In the genomic region with DNA sequence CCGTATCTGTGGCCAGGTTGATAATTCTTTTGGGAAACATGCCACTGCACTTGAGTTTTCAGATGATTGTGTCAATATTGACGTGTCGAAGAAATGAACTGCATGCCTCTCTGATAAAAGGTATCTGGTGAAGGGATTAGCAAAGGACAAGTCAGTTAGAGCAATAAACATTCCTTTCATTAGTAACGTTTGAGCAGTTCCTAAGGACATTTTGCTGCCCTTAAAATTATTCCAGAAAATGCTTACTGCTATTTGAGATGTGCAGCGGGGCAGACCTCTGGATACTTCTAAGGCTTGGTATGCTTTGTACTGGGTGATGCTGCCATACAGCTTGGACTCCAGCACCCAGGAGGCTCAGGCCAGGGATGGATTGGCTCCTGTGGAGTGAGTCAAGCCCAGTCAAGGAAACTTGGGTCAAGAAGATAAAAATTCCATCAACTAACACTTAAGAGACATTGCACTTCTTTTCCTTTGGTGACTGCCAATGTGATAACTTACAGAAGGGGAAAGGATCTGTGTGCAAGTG, we compare ENCODE assay signal across 19 cellular contexts.
DNase-seq lines count a peak whose midpoint lies in the region; ATAC-seq and TF ChIP-seq lines count a peak whose summit lies in the region.
"Had no signal": no experiment of that assay in that cellular context is flagged by ENCODE, and none has a peak within 500 bp of the region (broad histone marks: within the 10 kb centered on the region; RNA-seq: fewer than 3 reads in every experiment).

No MANE protein-coding gene starts in this region.

- intact Hi-C loops in Right ventricle myocardium superior (cut with DNase I), result loop anchor here (10.0 kb wide), 1 partner anchor 139 kb away; no protein-coding TSS in a partner anchor

- peak overlapping the region; percentile 3 for H3K27ac Mint-ChIP-seq in mesothelial cell of epicardium

- TF ChIP-seq CTCF in HEK293 (tag by site-specific recombination; IDR thresholded peaks at IDR 0.05) (no peak), mesothelial cell of epicardium (IDR thresholded peaks at IDR 0.05; ENCODE audit: unreplicated experiment) (no peak)

- POLR2A ChIA-PET in HEK293 (lab: Yijun Ruan, JAX), result no interaction called here

- CTCF ChIA-PET in HEK293 (lab: Yijun Ruan, JAX), result interaction anchor here (0.7 kb wide), 3 partner anchors 165 to 1036 kb away, joined by 3 to 4 read pairs (median 3); no protein-coding TSS in a partner anchor

- H3K4me3 Mint-ChIP-seq in mesothelial cell of epicardium, result no peak overlapping the region

- H3K36me3 Mint-ChIP-seq in mesothelial cell of epicardium, result no peaks in the 10 kb centered on the region

- H3K36me3 ChIP-seq in HEK293 (ENCODE audit: control insufficient read depth in 2 of 2, insufficient read depth in 1 of 2, low read length in 2 of 2), result no peaks in the 10 kb centered on the region
- H3K36me3 ChIP-seq: SJSA1, suprapubic skin had no signal

- no peak overlapping the region for H3K27ac ChIP-seq in HEK293 (ENCODE audit: extremely low read depth, low read depth, low read length)
- H3K27ac ChIP-seq: HL-60, KMS-11, parathyroid adenoma, SJSA1, suprapubic skin had no signal

- ATAC-seq in Right ventricle myocardium superior (ENCODE audit: poor library complexity) (peak; percentile 59), HG02678 (IDR thresholded peaks at IDR 0.05; ENCODE audit: unreplicated experiment) (no peak), HG02981 (IDR thresholded peaks at IDR 0.05; ENCODE audit: unreplicated experiment) (no peak)

- H3K9me3 Mint-ChIP-seq in mesothelial cell of epicardium, result no peaks in the 10 kb centered on the region

- no peak overlapping the region for H3K4me3 ChIP-seq in HEK293 (ENCODE audit: low read depth, low read length)
- H3K4me3 ChIP-seq: SJSA1, suprapubic skin had no signal

- DNase-seq in NCI-H2029 (lab: John Stamatoyannopoulos, UW), result peak; percentile 23
- no peak for DNase-seq in Right ventricle myocardium superior
- DNase-seq in mesothelial cell of epicardium (ENCODE audit: low spot score in 2 of 2, unreplicated experiment in 2 of 2), result no peak
- no peak for DNase-seq in SHP77 (lab: John Stamatoyannopoulos, UW)
- DNase-seq: activated CD4-positive, alpha-beta T cell treated with anti-CD3 and anti-CD28 coated beads for 1 hour; activated effector memory CD4-positive, alpha-beta T cell treated with Interleukin-2 at 50 U/mL for 16 hours; AML-193; anterior cingulate cortex; GDM1; NCI-H1417 treated with DMSO at 0.1 percent for 48 hours; NCI-H226 had no signal

- no peaks in the 10 kb centered on the region for H3K27me3 Mint-ChIP-seq in mesothelial cell of epicardium (ENCODE audit: low read depth)

- H3K9me3 ChIP-seq in HEK293 (ENCODE audit: control insufficient read depth, insufficient read depth, low read depth, low read length), result no peaks in the 10 kb centered on the region
- H3K9me3 ChIP-seq: SJSA1, suprapubic skin had no signal

- H3K4me1 ChIP-seq in HEK293 (ENCODE audit: control insufficient read depth, insufficient read depth, low read length), result no peaks in the 10 kb centered on the region
- H3K4me1 ChIP-seq: parathyroid adenoma, SJSA1, suprapubic skin had no signal

- H3K4me1 Mint-ChIP-seq in mesothelial cell of epicardium, result peaks cover 6% of the 10 kb centered on the region

TF ChIP-seq in HEK293, 187 proteins besides CTCF, POLR2A, EP300 and RAD21 (continues in another document):
- TF ChIP-seq OVOL3 (tag by site-specific recombination; IDR thresholded peaks at IDR 0.05), result peak; percentile 57; the same call in 1 of the 2 replicates
- TF ChIP-seq, protein P1, sequence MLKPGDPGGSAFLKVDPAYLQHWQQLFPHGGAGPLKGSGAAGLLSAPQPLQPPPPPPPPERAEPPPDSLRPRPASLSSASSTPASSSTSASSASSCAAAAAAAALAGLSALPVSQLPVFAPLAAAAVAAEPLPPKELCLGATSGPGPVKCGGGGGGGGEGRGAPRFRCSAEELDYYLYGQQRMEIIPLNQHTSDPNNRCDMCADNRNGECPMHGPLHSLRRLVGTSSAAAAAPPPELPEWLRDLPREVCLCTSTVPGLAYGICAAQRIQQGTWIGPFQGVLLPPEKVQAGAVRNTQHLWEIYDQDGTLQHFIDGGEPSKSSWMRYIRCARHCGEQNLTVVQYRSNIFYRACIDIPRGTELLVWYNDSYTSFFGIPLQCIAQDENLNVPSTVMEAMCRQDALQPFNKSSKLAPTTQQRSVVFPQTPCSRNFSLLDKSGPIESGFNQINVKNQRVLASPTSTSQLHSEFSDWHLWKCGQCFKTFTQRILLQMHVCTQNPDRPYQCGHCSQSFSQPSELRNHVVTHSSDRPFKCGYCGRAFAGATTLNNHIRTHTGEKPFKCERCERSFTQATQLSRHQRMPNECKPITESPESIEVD (tag by site-specific recombination; IDR thresholded peaks at IDR 0.05), result peak; percentile 45; the same call in 1 of the 2 replicates
- TF ChIP-seq IKZF3 (tag by site-specific recombination; IDR thresholded peaks at IDR 0.05), result no peak
- TF ChIP-seq, protein P2, sequence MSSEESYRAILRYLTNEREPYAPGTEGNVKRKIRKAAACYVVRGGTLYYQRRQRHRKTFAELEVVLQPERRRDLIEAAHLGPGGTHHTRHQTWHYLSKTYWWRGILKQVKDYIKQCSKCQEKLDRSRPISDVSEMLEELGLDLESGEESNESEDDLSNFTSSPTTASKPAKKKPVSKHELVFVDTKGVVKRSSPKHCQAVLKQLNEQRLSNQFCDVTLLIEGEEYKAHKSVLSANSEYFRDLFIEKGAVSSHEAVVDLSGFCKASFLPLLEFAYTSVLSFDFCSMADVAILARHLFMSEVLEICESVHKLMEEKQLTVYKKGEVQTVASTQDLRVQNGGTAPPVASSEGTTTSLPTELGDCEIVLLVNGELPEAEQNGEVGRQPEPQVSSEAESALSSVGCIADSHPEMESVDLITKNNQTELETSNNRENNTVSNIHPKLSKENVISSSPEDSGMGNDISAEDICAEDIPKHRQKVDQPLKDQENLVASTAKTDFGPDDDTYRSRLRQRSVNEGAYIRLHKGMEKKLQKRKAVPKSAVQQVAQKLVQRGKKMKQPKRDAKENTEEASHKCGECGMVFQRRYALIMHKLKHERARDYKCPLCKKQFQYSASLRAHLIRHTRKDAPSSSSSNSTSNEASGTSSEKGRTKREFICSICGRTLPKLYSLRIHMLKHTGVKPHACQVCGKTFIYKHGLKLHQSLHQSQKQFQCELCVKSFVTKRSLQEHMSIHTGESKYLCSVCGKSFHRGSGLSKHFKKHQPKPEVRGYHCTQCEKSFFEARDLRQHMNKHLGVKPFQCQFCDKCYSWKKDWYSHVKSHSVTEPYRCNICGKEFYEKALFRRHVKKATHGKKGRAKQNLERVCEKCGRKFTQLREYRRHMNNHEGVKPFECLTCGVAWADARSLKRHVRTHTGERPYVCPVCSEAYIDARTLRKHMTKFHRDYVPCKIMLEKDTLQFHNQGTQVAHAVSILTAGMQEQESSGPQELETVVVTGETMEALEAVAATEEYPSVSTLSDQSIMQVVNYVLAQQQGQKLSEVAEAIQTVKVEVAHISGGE (tag by site-specific recombination; conservative IDR thresholded peaks at IDR 0.05; ENCODE audit: low read depth), result no peak
- no peak for TF ChIP-seq ZNF19 (tag by site-specific recombination; IDR thresholded peaks at IDR 0.05; ENCODE audit: low read depth)
- 0 out of 2 replicates have a peak, but pooled peaks have one; percentile 28 for TF ChIP-seq ZNF10 (tag by site-specific recombination; IDR thresholded peaks at IDR 0.05)
- no peak for TF ChIP-seq ZNF391 (tag by site-specific recombination; IDR thresholded peaks at IDR 0.05; ENCODE audit: borderline replicate concordance, low read depth)
- TF ChIP-seq, protein P3, sequence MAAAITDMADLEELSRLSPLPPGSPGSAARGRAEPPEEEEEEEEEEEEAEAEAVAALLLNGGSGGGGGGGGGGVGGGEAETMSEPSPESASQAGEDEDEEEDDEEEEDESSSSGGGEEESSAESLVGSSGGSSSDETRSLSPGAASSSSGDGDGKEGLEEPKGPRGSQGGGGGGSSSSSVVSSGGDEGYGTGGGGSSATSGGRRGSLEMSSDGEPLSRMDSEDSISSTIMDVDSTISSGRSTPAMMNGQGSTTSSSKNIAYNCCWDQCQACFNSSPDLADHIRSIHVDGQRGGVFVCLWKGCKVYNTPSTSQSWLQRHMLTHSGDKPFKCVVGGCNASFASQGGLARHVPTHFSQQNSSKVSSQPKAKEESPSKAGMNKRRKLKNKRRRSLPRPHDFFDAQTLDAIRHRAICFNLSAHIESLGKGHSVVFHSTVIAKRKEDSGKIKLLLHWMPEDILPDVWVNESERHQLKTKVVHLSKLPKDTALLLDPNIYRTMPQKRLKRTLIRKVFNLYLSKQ (tag by site-specific recombination; IDR thresholded peaks at IDR 0.05; ENCODE audit: borderline replicate concordance), result no peak
- no peak for TF ChIP-seq ZSCAN16 (tag by site-specific recombination; IDR thresholded peaks at IDR 0.05)
- TF ChIP-seq HOXC10 (CRISPR knock-in tag; IDR thresholded peaks at IDR 0.05), result no peak
- no peak for TF ChIP-seq ZNF211 (tag by site-specific recombination; IDR thresholded peaks at IDR 0.05; ENCODE audit: low read depth)
- TF ChIP-seq, protein P4, sequence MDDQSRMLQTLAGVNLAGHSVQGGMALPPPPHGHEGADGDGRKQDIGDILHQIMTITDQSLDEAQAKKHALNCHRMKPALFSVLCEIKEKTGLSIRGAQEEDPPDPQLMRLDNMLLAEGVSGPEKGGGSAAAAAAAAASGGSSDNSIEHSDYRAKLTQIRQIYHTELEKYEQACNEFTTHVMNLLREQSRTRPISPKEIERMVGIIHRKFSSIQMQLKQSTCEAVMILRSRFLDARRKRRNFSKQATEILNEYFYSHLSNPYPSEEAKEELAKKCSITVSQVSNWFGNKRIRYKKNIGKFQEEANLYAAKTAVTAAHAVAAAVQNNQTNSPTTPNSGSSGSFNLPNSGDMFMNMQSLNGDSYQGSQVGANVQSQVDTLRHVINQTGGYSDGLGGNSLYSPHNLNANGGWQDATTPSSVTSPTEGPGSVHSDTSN (CRISPR knock-in tag; IDR thresholded peaks at IDR 0.05), result no peak
- TF ChIP-seq ZNF670 (tag by site-specific recombination; IDR thresholded peaks at IDR 0.05; ENCODE audit: low read depth), result no peak
- TF ChIP-seq KLF10 (tag by site-specific recombination; IDR thresholded peaks at IDR 0.05), result no peak
- TF ChIP-seq TCF7L2 (IDR thresholded peaks at IDR 0.05; ENCODE audit: borderline replicate concordance, low read depth, low read length), result 0 out of 2 replicates have a peak, but pooled peaks have one; percentile 67
- TF ChIP-seq ZNF24 (tag by site-specific recombination; IDR thresholded peaks at IDR 0.05), result no peak
- no peak for TF ChIP-seq ZNF174 (tag by site-specific recombination; IDR thresholded peaks at IDR 0.05)
- no peak for TF ChIP-seq ZNF610 (tag by site-specific recombination; IDR thresholded peaks at IDR 0.05; ENCODE audit: borderline replicate concordance)
- no peak for TF ChIP-seq ZNF155 (tag by site-specific recombination; IDR thresholded peaks at IDR 0.05)
- no peak for TF ChIP-seq MYNN (tag by site-specific recombination; IDR thresholded peaks at IDR 0.05; ENCODE audit: borderline replicate concordance)
